1 cellular context compared by ENCODE assay signal in genomic region chr11:12113294-12113693, GRCh38.
A peak's percentile ranks its signal among the peaks of the same experiment; 100 is the strongest.
TF ChIP-seq lines count a peak whose summit lies in the region.

No MANE protein-coding gene starts in this region.

TF ChIP-seq in K562, 482 proteins besides CTCF, POLR2A, EP300 and RAD21 (continued from another document):
- peak; percentile 13 to 23; a peak in 1 of 4 replicates for TF ChIP-seq NRF1 (conservative IDR thresholded peaks at IDR 0.05 in 1 of 2, IDR thresholded peaks at IDR 0.05 in 1 of 2)
- no peak for TF ChIP-seq IFI16 (CRISPR knock-in tag; IDR thresholded peaks at IDR 0.05)
- peak; percentile 54 for TF ChIP-seq RBM25 (IDR thresholded peaks at IDR 0.05; ENCODE audit: low read depth, low read length, severe bottlenecking)
- TF ChIP-seq, protein P1, sequence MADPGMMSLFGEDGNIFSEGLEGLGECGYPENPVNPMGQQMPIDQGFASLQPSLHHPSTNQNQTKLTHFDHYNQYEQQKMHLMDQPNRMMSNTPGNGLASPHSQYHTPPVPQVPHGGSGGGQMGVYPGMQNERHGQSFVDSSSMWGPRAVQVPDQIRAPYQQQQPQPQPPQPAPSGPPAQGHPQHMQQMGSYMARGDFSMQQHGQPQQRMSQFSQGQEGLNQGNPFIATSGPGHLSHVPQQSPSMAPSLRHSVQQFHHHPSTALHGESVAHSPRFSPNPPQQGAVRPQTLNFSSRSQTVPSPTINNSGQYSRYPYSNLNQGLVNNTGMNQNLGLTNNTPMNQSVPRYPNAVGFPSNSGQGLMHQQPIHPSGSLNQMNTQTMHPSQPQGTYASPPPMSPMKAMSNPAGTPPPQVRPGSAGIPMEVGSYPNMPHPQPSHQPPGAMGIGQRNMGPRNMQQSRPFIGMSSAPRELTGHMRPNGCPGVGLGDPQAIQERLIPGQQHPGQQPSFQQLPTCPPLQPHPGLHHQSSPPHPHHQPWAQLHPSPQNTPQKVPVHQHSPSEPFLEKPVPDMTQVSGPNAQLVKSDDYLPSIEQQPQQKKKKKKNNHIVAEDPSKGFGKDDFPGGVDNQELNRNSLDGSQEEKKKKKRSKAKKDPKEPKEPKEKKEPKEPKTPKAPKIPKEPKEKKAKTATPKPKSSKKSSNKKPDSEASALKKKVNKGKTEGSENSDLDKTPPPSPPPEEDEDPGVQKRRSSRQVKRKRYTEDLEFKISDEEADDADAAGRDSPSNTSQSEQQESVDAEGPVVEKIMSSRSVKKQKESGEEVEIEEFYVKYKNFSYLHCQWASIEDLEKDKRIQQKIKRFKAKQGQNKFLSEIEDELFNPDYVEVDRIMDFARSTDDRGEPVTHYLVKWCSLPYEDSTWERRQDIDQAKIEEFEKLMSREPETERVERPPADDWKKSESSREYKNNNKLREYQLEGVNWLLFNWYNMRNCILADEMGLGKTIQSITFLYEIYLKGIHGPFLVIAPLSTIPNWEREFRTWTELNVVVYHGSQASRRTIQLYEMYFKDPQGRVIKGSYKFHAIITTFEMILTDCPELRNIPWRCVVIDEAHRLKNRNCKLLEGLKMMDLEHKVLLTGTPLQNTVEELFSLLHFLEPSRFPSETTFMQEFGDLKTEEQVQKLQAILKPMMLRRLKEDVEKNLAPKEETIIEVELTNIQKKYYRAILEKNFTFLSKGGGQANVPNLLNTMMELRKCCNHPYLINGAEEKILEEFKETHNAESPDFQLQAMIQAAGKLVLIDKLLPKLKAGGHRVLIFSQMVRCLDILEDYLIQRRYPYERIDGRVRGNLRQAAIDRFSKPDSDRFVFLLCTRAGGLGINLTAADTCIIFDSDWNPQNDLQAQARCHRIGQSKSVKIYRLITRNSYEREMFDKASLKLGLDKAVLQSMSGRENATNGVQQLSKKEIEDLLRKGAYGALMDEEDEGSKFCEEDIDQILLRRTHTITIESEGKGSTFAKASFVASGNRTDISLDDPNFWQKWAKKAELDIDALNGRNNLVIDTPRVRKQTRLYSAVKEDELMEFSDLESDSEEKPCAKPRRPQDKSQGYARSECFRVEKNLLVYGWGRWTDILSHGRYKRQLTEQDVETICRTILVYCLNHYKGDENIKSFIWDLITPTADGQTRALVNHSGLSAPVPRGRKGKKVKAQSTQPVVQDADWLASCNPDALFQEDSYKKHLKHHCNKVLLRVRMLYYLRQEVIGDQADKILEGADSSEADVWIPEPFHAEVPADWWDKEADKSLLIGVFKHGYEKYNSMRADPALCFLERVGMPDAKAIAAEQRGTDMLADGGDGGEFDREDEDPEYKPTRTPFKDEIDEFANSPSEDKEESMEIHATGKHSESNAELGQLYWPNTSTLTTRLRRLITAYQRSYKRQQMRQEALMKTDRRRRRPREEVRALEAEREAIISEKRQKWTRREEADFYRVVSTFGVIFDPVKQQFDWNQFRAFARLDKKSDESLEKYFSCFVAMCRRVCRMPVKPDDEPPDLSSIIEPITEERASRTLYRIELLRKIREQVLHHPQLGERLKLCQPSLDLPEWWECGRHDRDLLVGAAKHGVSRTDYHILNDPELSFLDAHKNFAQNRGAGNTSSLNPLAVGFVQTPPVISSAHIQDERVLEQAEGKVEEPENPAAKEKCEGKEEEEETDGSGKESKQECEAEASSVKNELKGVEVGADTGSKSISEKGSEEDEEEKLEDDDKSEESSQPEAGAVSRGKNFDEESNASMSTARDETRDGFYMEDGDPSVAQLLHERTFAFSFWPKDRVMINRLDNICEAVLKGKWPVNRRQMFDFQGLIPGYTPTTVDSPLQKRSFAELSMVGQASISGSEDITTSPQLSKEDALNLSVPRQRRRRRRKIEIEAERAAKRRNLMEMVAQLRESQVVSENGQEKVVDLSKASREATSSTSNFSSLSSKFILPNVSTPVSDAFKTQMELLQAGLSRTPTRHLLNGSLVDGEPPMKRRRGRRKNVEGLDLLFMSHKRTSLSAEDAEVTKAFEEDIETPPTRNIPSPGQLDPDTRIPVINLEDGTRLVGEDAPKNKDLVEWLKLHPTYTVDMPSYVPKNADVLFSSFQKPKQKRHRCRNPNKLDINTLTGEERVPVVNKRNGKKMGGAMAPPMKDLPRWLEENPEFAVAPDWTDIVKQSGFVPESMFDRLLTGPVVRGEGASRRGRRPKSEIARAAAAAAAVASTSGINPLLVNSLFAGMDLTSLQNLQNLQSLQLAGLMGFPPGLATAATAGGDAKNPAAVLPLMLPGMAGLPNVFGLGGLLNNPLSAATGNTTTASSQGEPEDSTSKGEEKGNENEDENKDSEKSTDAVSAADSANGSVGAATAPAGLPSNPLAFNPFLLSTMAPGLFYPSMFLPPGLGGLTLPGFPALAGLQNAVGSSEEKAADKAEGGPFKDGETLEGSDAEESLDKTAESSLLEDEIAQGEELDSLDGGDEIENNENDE (IDR thresholded peaks at IDR 0.05; ENCODE audit: low read depth, low read length), result no peak
- no peak for TF ChIP-seq SREBF2 (CRISPR knock-in tag; IDR thresholded peaks at IDR 0.05)
- TF ChIP-seq NUFIP1 (IDR thresholded peaks at IDR 0.05; ENCODE audit: partially characterized antibody), result no peak
- 0 out of 2 replicates have a peak, but pooled peaks have one; percentile 32 for TF ChIP-seq NFE2 (IDR thresholded peaks at IDR 0.05; ENCODE audit: low read depth)
- no peak for TF ChIP-seq KLF6 (CRISPR knock-in tag; IDR thresholded peaks at IDR 0.05; ENCODE audit: borderline replicate concordance)
